ENCODE assay signal across 1 cellular context in the genomic region with DNA sequence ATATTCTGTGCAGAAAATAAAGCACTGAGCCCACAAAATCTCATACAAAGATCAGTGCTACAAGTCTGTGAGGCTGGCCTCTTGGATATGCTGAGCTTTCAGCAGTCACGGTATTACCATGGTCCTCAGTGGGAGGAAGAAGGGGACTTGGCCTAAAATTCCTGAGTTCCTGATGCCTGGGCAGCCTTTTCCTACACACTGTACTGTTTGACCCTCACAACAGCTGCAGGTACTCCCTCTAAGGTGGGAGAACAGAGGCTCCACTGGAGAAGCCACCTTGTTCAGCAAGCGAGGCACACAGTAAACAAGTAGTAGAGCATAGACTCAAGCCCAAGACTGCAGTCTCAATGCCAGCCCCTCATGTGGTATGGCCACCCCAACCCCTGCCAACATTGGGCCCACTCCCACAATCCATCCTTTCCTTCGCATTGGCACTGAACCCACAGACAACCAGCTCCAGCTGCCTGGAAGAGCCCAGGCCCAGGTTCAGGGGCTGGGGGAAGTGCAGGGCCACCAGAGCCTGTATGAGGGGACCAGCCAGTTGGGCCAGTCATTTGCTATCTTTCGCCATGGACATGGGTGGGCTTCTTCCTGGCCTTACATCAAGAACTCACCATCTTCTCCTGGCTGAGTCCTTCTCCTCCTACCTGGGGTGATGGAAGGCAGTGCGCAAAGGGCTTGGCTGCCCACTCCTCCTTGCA.
TF ChIP-seq lines count a peak whose summit lies in the region.

No MANE protein-coding gene starts in this region.

TF ChIP-seq in HepG2, 621 proteins besides CTCF, POLR2A, EP300 and RAD21 (continued from another document and continues in another):
- no peak for TF ChIP-seq ZNF550 (CRISPR knock-in tag; IDR thresholded peaks at IDR 0.05; ENCODE audit: borderline replicate concordance)
- no peak; the same call in none of the 2 replicates for TF ChIP-seq ZNF556 (CRISPR knock-in tag; IDR thresholded peaks at IDR 0.05; ENCODE audit: borderline replicate concordance)
- TF ChIP-seq, protein P1, sequence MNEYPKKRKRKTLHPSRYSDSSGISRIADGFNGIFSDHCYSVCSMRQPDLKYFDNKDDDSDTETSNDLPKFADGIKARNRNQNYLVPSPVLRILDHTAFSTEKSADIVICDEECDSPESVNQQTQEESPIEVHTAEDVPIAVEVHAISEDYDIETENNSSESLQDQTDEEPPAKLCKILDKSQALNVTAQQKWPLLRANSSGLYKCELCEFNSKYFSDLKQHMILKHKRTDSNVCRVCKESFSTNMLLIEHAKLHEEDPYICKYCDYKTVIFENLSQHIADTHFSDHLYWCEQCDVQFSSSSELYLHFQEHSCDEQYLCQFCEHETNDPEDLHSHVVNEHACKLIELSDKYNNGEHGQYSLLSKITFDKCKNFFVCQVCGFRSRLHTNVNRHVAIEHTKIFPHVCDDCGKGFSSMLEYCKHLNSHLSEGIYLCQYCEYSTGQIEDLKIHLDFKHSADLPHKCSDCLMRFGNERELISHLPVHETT (CRISPR knock-in tag; conservative IDR thresholded peaks at IDR 0.05), result no peak; the same call in 1 of the 2 replicates
- TF ChIP-seq, protein P2, sequence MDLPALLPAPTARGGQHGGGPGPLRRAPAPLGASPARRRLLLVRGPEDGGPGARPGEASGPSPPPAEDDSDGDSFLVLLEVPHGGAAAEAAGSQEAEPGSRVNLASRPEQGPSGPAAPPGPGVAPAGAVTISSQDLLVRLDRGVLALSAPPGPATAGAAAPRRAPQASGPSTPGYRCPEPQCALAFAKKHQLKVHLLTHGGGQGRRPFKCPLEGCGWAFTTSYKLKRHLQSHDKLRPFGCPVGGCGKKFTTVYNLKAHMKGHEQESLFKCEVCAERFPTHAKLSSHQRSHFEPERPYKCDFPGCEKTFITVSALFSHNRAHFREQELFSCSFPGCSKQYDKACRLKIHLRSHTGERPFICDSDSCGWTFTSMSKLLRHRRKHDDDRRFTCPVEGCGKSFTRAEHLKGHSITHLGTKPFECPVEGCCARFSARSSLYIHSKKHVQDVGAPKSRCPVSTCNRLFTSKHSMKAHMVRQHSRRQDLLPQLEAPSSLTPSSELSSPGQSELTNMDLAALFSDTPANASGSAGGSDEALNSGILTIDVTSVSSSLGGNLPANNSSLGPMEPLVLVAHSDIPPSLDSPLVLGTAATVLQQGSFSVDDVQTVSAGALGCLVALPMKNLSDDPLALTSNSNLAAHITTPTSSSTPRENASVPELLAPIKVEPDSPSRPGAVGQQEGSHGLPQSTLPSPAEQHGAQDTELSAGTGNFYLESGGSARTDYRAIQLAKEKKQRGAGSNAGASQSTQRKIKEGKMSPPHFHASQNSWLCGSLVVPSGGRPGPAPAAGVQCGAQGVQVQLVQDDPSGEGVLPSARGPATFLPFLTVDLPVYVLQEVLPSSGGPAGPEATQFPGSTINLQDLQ (CRISPR knock-in tag; IDR thresholded peaks at IDR 0.05), result no peak
- TF ChIP-seq, protein P3, sequence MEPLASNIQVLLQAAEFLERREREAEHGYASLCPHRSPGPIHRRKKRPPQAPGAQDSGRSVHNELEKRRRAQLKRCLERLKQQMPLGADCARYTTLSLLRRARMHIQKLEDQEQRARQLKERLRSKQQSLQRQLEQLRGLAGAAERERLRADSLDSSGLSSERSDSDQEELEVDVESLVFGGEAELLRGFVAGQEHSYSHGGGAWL (CRISPR knock-in tag; IDR thresholded peaks at IDR 0.05), result no peak
- no peak for TF ChIP-seq ZSCAN12 (CRISPR knock-in tag; IDR thresholded peaks at IDR 0.05)
- no peak; the same call in 1 of the 2 replicates for TF ChIP-seq ZFP1 (CRISPR knock-in tag; IDR thresholded peaks at IDR 0.05)
- TF ChIP-seq, protein P4, sequence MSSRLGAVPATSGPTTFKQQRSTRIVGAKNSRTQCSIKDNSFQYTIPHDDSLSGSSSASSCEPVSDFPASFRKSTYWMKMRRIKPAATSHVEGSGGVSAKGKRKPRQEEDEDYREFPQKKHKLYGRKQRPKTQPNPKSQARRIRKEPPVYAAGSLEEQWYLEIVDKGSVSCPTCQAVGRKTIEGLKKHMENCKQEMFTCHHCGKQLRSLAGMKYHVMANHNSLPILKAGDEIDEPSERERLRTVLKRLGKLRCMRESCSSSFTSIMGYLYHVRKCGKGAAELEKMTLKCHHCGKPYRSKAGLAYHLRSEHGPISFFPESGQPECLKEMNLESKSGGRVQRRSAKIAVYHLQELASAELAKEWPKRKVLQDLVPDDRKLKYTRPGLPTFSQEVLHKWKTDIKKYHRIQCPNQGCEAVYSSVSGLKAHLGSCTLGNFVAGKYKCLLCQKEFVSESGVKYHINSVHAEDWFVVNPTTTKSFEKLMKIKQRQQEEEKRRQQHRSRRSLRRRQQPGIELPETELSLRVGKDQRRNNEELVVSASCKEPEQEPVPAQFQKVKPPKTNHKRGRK (CRISPR knock-in tag; IDR thresholded peaks at IDR 0.05), result no peak
- TF ChIP-seq NR2C2 (CRISPR knock-in tag; IDR thresholded peaks at IDR 0.05; ENCODE audit: borderline replicate concordance), result peak; percentile 26; the same call in 1 of the 2 replicates
- TF ChIP-seq POLR2AphosphoS2 (IDR thresholded peaks at IDR 0.05; ENCODE audit: low read depth, low read length), result no peak
- TF ChIP-seq CAMTA2 (CRISPR knock-in tag; IDR thresholded peaks at IDR 0.05; ENCODE audit: borderline replicate concordance), result no peak
- TF ChIP-seq ZNF441 (CRISPR knock-in tag; IDR thresholded peaks at IDR 0.05; ENCODE audit: borderline replicate concordance), result no peak
- TF ChIP-seq ZNF737 (CRISPR knock-in tag; IDR thresholded peaks at IDR 0.05; ENCODE audit: borderline replicate concordance), result no peak
- no peak for TF ChIP-seq ZFP37 (CRISPR knock-in tag; IDR thresholded peaks at IDR 0.05; ENCODE audit: borderline replicate concordance)
- TF ChIP-seq, protein P5, sequence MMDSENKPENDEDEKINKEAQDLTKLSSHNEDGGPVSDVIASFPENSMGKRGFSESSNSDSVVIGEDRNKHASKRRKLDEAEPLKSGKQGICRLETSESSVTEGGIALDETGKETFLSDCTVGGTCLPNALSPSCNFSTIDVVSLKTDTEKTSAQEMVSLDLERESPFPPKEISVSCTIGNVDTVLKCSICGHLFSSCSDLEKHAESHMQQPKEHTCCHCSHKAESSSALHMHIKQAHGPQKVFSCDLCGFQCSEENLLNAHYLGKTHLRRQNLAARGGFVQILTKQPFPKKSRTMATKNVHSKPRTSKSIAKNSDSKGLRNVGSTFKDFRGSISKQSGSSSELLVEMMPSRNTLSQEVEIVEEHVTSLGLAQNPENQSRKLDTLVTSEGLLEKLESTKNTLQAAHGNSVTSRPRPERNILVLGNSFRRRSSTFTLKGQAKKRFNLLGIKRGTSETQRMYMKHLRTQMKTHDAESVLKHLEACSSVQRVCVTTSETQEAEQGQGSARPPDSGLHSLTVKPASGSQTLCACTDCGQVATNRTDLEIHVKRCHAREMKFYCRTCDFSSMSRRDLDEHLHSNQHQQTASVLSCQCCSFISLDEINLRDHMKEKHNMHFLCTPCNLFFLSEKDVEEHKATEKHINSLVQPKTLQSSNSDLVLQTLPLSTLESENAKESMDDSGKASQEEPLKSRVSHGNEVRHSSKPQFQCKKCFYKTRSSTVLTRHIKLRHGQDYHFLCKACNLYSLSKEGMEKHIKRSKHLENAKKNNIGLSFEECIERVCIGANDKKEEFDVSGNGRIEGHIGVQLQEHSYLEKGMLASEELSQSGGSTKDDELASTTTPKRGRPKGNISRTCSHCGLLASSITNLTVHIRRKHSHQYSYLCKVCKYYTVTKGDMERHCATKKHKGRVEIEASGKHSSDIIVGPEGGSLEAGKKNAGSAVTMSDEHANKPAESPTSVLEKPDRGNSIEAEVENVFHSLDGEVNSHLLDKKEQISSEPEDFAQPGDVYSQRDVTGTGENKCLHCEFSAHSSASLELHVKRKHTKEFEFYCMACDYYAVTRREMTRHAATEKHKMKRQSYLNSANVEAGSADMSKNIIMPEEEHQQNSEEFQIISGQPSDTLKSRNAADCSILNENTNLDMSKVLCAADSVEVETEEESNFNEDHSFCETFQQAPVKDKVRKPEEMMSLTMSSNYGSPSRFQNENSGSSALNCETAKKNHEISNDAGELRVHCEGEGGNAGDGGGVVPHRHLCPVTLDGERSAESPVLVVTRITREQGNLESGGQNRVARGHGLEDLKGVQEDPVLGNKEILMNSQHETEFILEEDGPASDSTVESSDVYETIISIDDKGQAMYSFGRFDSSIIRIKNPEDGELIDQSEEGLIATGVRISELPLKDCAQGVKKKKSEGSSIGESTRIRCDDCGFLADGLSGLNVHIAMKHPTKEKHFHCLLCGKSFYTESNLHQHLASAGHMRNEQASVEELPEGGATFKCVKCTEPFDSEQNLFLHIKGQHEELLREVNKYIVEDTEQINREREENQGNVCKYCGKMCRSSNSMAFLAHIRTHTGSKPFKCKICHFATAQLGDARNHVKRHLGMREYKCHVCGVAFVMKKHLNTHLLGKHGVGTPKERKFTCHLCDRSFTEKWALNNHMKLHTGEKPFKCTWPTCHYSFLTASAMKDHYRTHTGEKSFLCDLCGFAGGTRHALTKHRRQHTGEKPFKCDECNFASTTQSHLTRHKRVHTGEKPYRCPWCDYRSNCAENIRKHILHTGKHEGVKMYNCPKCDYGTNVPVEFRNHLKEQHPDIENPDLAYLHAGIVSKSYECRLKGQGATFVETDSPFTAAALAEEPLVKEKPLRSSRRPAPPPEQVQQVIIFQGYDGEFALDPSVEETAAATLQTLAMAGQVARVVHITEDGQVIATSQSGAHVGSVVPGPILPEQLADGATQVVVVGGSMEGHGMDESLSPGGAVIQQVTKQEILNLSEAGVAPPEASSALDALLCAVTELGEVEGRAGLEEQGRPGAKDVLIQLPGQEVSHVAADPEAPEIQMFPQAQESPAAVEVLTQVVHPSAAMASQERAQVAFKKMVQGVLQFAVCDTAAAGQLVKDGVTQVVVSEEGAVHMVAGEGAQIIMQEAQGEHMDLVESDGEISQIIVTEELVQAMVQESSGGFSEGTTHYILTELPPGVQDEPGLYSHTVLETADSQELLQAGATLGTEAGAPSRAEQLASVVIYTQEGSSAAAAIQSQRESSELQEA (CRISPR knock-in tag; IDR thresholded peaks at IDR 0.05; ENCODE audit: not compliant biosample characterization), result no peak
- TF ChIP-seq, protein P6, sequence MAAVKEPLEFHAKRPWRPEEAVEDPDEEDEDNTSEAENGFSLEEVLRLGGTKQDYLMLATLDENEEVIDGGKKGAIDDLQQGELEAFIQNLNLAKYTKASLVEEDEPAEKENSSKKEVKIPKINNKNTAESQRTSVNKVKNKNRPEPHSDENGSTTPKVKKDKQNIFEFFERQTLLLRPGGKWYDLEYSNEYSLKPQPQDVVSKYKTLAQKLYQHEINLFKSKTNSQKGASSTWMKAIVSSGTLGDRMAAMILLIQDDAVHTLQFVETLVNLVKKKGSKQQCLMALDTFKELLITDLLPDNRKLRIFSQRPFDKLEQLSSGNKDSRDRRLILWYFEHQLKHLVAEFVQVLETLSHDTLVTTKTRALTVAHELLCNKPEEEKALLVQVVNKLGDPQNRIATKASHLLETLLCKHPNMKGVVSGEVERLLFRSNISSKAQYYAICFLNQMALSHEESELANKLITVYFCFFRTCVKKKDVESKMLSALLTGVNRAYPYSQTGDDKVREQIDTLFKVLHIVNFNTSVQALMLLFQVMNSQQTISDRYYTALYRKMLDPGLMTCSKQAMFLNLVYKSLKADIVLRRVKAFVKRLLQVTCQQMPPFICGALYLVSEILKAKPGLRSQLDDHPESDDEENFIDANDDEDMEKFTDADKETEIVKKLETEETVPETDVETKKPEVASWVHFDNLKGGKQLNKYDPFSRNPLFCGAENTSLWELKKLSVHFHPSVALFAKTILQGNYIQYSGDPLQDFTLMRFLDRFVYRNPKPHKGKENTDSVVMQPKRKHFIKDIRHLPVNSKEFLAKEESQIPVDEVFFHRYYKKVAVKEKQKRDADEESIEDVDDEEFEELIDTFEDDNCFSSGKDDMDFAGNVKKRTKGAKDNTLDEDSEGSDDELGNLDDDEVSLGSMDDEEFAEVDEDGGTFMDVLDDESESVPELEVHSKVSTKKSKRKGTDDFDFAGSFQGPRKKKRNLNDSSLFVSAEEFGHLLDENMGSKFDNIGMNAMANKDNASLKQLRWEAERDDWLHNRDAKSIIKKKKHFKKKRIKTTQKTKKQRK (IDR thresholded peaks at IDR 0.05; ENCODE audit: low read length), result no peak
- no peak for TF ChIP-seq HOXA9 (CRISPR knock-in tag; IDR thresholded peaks at IDR 0.05; ENCODE audit: borderline replicate concordance)
- TF ChIP-seq, protein P7, sequence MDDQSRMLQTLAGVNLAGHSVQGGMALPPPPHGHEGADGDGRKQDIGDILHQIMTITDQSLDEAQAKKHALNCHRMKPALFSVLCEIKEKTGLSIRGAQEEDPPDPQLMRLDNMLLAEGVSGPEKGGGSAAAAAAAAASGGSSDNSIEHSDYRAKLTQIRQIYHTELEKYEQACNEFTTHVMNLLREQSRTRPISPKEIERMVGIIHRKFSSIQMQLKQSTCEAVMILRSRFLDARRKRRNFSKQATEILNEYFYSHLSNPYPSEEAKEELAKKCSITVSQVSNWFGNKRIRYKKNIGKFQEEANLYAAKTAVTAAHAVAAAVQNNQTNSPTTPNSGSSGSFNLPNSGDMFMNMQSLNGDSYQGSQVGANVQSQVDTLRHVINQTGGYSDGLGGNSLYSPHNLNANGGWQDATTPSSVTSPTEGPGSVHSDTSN (CRISPR knock-in tag; IDR thresholded peaks at IDR 0.05; ENCODE audit: borderline replicate concordance), result no peak
